ENCODE assay signal across 10 cellular contexts in genomic region chr2:101516349-101516748, GRCh38. TPM values are rescaled to one million over a fixed set of nuclear protein-coding genes. Genes with fewer than 3 reads are reported as not detected.
"Had no signal": no experiment of that assay in that cellular context is flagged by ENCODE, and none has a peak within 500 bp of the region (broad histone marks: within the 10 kb centered on the region; RNA-seq: fewer than 3 reads in every experiment).

No MANE protein-coding gene starts in this region.

- H3K4me3 ChIP-seq: gastrocnemius medialis, transverse colon had no signal

- DNase-seq: anterior cingulate cortex, gastrocnemius medialis, kidney, naive B cell, retina, small intestine, transverse colon had no signal

- ATAC-seq: gastrocnemius medialis had no signal

- H3K27ac ChIP-seq: gastrocnemius medialis, transverse colon had no signal

- H3K27me3 ChIP-seq: gastrocnemius medialis, transverse colon had no signal

- H3K36me3 ChIP-seq: gastrocnemius medialis, transverse colon had no signal

- FAIRE-seq: endometrium, kidney, small intestine had no signal

- H3K27ac Mint-ChIP-seq: activated naive CD8-positive, alpha-beta T cell had no signal

- H3K9me3 ChIP-seq: gastrocnemius medialis, transverse colon had no signal

- H3K27me3 Mint-ChIP-seq: activated naive CD8-positive, alpha-beta T cell had no signal

RNA-seq across cellular contexts. Expression of gene RFX8, which starts 41.4 kb away (rescaled TPM):
- total RNA-seq: left ventricle myocardium superior, transverse colon had no signal
